In the genomic region with DNA sequence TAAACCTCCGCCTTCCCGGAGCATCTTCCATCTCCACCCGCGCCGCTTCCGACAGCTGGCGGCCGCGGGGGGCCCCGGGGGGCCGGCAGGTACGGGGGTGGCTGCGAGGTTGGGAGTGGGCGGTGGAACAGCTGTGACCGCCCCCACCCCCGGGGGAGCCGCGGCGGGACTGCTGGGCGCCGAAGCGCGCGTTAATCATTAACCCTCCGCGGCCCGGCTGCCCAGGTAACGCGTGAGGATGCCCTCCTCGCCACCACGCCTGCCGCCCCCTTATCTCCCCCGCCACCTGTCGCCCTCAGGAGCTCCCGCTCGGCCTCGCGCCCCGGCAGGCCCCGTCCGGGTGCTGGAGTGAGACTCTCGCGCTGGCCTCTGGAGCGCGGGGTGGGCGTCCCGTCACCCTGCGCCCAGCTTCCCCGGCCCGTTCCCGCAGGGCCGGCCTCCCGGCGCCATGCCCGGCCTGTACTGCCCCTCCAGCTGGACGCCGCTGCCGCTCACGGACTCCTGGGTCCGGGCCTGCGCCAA, we compare ENCODE assay signal across 9 cellular contexts. TPM values are rescaled to one million over a fixed set of nuclear protein-coding genes. Genes with fewer than 3 reads are reported as not detected.
DNase-seq lines count a peak whose midpoint lies in the region; ATAC-seq and TF ChIP-seq lines count a peak whose summit lies in the region.
"Had no signal": no experiment of that assay in that cellular context is flagged by ENCODE, and none has a peak within 500 bp of the region (broad histone marks: within the 10 kb centered on the region; RNA-seq: fewer than 3 reads in every experiment).

No MANE protein-coding gene starts in this region.

- in situ Hi-C loops in brain microvascular endothelial cell (cut with HindIII; ENCODE audit: low pct_ligation_motif_present, low sequenced_read_pairs), result no loop called here

- H3K36me3 ChIP-seq in esophagus muscularis mucosa, result no peaks in the 10 kb centered on the region
- no peaks in the 10 kb centered on the region for H3K36me3 ChIP-seq in sigmoid colon
- no peaks in the 10 kb centered on the region for H3K36me3 ChIP-seq in brain microvascular endothelial cell (replicated peaks)

- TF ChIP-seq CTCF in esophagus muscularis mucosa (IDR thresholded peaks at IDR 0.05), result no peak
- no peak for TF ChIP-seq CTCF in sigmoid colon (IDR thresholded peaks at IDR 0.05)
- no peak for TF ChIP-seq CTCF in brain microvascular endothelial cell (IDR thresholded peaks at IDR 0.05; ENCODE audit: low read depth, low read length, missing control alignments)

- H3K9me3 ChIP-seq in esophagus muscularis mucosa (no peaks in the 10 kb centered on the region), sigmoid colon (no peaks in the 10 kb centered on the region)

- peak overlapping the region; percentile 52 to 65 (median 56) for H3K4me3 ChIP-seq in esophagus muscularis mucosa
- peak overlapping the region in 3 of 4 donors; percentile 36 to 53 (median 52) for H3K4me3 ChIP-seq in sigmoid colon
- no peak overlapping the region for H3K4me3 ChIP-seq in brain microvascular endothelial cell (ENCODE audit: low read depth, low read length)

- 1% methylated on average over 14 of the region's 61 CpGs for WGBS in esophagus muscularis mucosa
- WGBS in sigmoid colon, 2 donors, result 1% methylated on average over 61 of the region's 61 CpGs

- H3K27me3 ChIP-seq in esophagus muscularis mucosa (peaks cover 4 to 92% (median 31%) of the 10 kb centered on the region in 4 donors), sigmoid colon (peaks cover 33 to 84% (median 57%) of the 10 kb centered on the region in 3 donors), brain microvascular endothelial cell (replicated peaks) (peaks cover 51% of the 10 kb centered on the region)

- H3K27ac ChIP-seq in esophagus muscularis mucosa (replicated peaks in 1 of 4) (no peak overlapping the region), sigmoid colon (no peak overlapping the region), brain microvascular endothelial cell (no peak overlapping the region)

- H3K4me1 ChIP-seq in esophagus muscularis mucosa (peaks cover 23 to 30% (median 26%) of the 10 kb centered on the region in 4 donors), sigmoid colon (peaks cover 0 to 25% (median 24%) of the 10 kb centered on the region in 4 donors)

- intact Hi-C loops in esophagus muscularis mucosa (cut with DNase I) (loop anchor here (5.0 kb wide), 1 partner anchor 43 kb away; a partner anchor contains a TSS), sigmoid colon (cut with DNase I) (no loop called here)

- DNase-seq in NCI-H524 treated with DMSO at 0.1 percent for 48 hours (lab: John Stamatoyannopoulos, UW) (peak; percentile 6), esophagus muscularis mucosa (ENCODE audit: extremely low spot score) (no peak), sigmoid colon (no peak), hepatic stellate cell (ENCODE audit: low spot score) (no peak), brain microvascular endothelial cell (no peak)

- TF ChIP-seq EP300 in esophagus muscularis mucosa (IDR thresholded peaks at IDR 0.05), result no peak
- TF ChIP-seq EP300 in sigmoid colon (IDR thresholded peaks at IDR 0.05), result no peak

- ATAC-seq in GM19023 (IDR thresholded peaks at IDR 0.05; ENCODE audit: unreplicated experiment), result peak; percentile 17
- no peak for ATAC-seq in HG03521 (IDR thresholded peaks at IDR 0.05; ENCODE audit: unreplicated experiment)
- ATAC-seq in GM21723 (IDR thresholded peaks at IDR 0.05; ENCODE audit: unreplicated experiment), result no peak

- TF ChIP-seq POLR2A in esophagus muscularis mucosa (IDR thresholded peaks at IDR 0.05; ENCODE audit: low read depth) (no peak), sigmoid colon (IDR thresholded peaks at IDR 0.05) (no peak)

RNA-seq across cellular contexts. Expression of a gene that starts 0.8 kb away (rescaled TPM):
- under 1 TPM in 3 of 4 donors, not detected in 1; 0.17 to 0.33 (median 0.32) TPM for total RNA-seq in esophagus muscularis mucosa
- under 1 TPM in 2 of 4 donors, not detected in 2; 0.36 to 0.83 TPM for total RNA-seq in sigmoid colon
- polyA plus RNA-seq in sigmoid colon, result 1 to 10 TPM in 1 of 3 donors, under 1 TPM in 2; 0.23 to 1.0 (median 0.60) TPM
- total RNA-seq: fibroblast of villous mesenchyme had no signal

RNA-seq across cellular contexts. Expression of a gene that starts 18.6 kb away (rescaled TPM):
- total RNA-seq in esophagus muscularis mucosa, result 10 to 100 TPM; 35.6 to 48.5 (median 39.8) TPM
- 10 to 100 TPM; 29.6 to 46.8 (median 38.4) TPM for total RNA-seq in sigmoid colon
- 10 to 100 TPM in 2 of 3 donors, 1 to 10 TPM in 1; 9.9 to 39.7 (median 10.8) TPM for polyA plus RNA-seq in sigmoid colon

RNA-seq across cellular contexts. Expression of a gene that starts 19.3 kb away (rescaled TPM):
- total RNA-seq in esophagus muscularis mucosa, result 1 to 10 TPM; 3.3 to 4.9 (median 3.7) TPM
- 1 to 10 TPM; 1.4 to 3.9 (median 2.4) TPM for total RNA-seq in sigmoid colon
- 1 to 10 TPM; 4.2 to 6.5 (median 5.3) TPM for polyA plus RNA-seq in sigmoid colon

RNA-seq across cellular contexts. Expression of a gene that starts 31.2 kb away (rescaled TPM):
- total RNA-seq in esophagus muscularis mucosa (not detected), sigmoid colon (under 1 TPM in 1 of 4 donors, not detected in 3; 0.71 TPM)
- under 1 TPM in 1 of 3 donors, not detected in 2; 0.28 TPM for polyA plus RNA-seq in sigmoid colon
- total RNA-seq: fibroblast of villous mesenchyme had no signal

RNA-seq across cellular contexts. Expression of a gene that starts 44.1 kb away (rescaled TPM):
- 10 to 100 TPM; 34.8 to 43.2 (median 36.9) TPM for total RNA-seq in esophagus muscularis mucosa
- 10 to 100 TPM; 32.4 to 51.3 (median 39.2) TPM for total RNA-seq in sigmoid colon
- polyA plus RNA-seq in sigmoid colon, result 10 to 100 TPM; 36.5 to 48.9 (median 45.6) TPM
